Comparison of ENCODE assay signal across 19 cellular contexts in genomic region chr16:8565498-8565897, GRCh38. TPM values are rescaled to one million over a fixed set of nuclear protein-coding genes. Genes with fewer than 3 reads are reported as not detected.
A peak's percentile ranks its signal among the peaks of the same experiment; 100 is the strongest.
DNase-seq lines count a peak whose midpoint lies in the region; ATAC-seq, FAIRE-seq and TF ChIP-seq lines count a peak whose summit lies in the region.
"Had no signal": no experiment of that assay in that cellular context is flagged by ENCODE, and none has a peak within 500 bp of the region (broad histone marks: within the 10 kb centered on the region; RNA-seq: fewer than 3 reads in every experiment).

No MANE protein-coding gene starts in this region.

- H3K9me3 ChIP-seq in K562 (replicated peaks; ENCODE audit: control insufficient read depth, insufficient read depth, low read depth, low read length) = peaks cover 4% of the 10 kb centered on the region; the same call in 1 of the 2 replicates
- H3K9me3 ChIP-seq in neural progenitor cell (ENCODE audit: low read depth) = no peaks in the 10 kb centered on the region
- no peaks in the 10 kb centered on the region for H3K9me3 ChIP-seq in sigmoid colon
- H3K9me3 ChIP-seq: heart right ventricle had no signal

- H4K20me1 ChIP-seq in K562 (replicated peaks; ENCODE audit: control insufficient read depth, insufficient read depth, low read length) (no peaks in the 10 kb centered on the region), neural progenitor cell (ENCODE audit: low read depth) (no peaks in the 10 kb centered on the region)

- POLR2A ChIA-PET in K562 (lab: Yijun Ruan, JAX) = no interaction called here

- H3K4me1 ChIP-seq in K562 (replicated peaks in 1 of 2; ENCODE audit: control insufficient read depth in 2 of 2, insufficient read depth in 2 of 2, low read length in 2 of 2) (peaks cover 0 to 8% of the 10 kb centered on the region in 2 experiments; a peak in 2 of 5 replicates), neural progenitor cell (peaks cover under 1% of the 10 kb centered on the region), sigmoid colon (peaks cover 0 to 8% (median 0%) of the 10 kb centered on the region in 4 donors)

- no peaks in the 10 kb centered on the region for H3K36me3 Mint-ChIP-seq in neural progenitor cell
- H3K36me3 Mint-ChIP-seq: IgD-negative memory B cell had no signal

- H3K79me2 ChIP-seq in K562 (ENCODE audit: control insufficient read depth, insufficient read depth, low read length) (no peaks in the 10 kb centered on the region), neural progenitor cell (ENCODE audit: low read depth) (no peaks in the 10 kb centered on the region)

- H3K4me3 Mint-ChIP-seq in neural progenitor cell = no peak overlapping the region
- H3K4me3 Mint-ChIP-seq: central memory CD8-positive, alpha-beta T cell; IgD-negative memory B cell; neural crest cell had no signal

- intact Hi-C loops in K562 (cut with micrococcal nuclease) (loop anchor here (5.0 to 10.0 kb wide), 2 partner anchors 92 to 569 kb away; no protein-coding TSS in a partner anchor), sigmoid colon (cut with DNase I) (loop anchor here (5.0 kb wide), 2 partner anchors 232 to 442 kb away; partner anchors contain the start of genes PMM2 and TMEM186)

- H3K4me3 ChIP-seq in K562 (no peak overlapping the region), neural progenitor cell (no peak overlapping the region), sigmoid colon (no peak overlapping the region)
- H3K4me3 ChIP-seq: heart right ventricle had no signal

- no peak overlapping the region for H2AFZ ChIP-seq in K562 (ENCODE audit: low read depth, low read length)
- H2AFZ ChIP-seq in neural progenitor cell (replicated peaks) = no peak overlapping the region

- H3K4me1 Mint-ChIP-seq in neural progenitor cell = peaks cover 17% of the 10 kb centered on the region
- H3K4me1 Mint-ChIP-seq: central memory CD8-positive, alpha-beta T cell had no signal

- no TSS peak for BruUV-seq in K562 (replicated peaks; lab: Mats Ljungman, UMichigan)

- ATAC-seq in K562 (peak; percentile 47), left lobe of liver (no peak)
- ATAC-seq: heart right ventricle had no signal

- no peaks in the 10 kb centered on the region for H3K9me1 ChIP-seq in K562 (ENCODE audit: control insufficient read depth, insufficient read depth, low read length)

- peaks cover 3% of the 10 kb centered on the region for H3K9me3 Mint-ChIP-seq in neural progenitor cell
- H3K9me3 Mint-ChIP-seq: central memory CD8-positive, alpha-beta T cell; neural crest cell had no signal

- TF ChIP-seq POLR2A in K562 (conservative IDR thresholded peaks at IDR 0.05) = no peak
- no peak for TF ChIP-seq POLR2A in sigmoid colon (IDR thresholded peaks at IDR 0.05)

- DNase-seq in NCI-H2227 (lab: John Stamatoyannopoulos, UW; ENCODE audit: unreplicated experiment) = peak; percentile 25
- DNase-seq in NCI-H2227 treated with DMSO at 0.1 percent for 48 hours (lab: John Stamatoyannopoulos, UW) = no peak
- DNase-seq in NCI-H146 (lab: John Stamatoyannopoulos, UW) = peak; percentile 60
- no peak for DNase-seq in K562 (ENCODE audit: extremely low read depth in 1 of 4, low spot score in 3 of 4)
- peak; percentile 22 for DNase-seq in neural progenitor cell (ENCODE audit: low spot score)
- no peak for DNase-seq in left lobe of liver (ENCODE audit: low spot score)
- DNase-seq in NCI-H1105 (lab: John Stamatoyannopoulos, UW) = no peak
- DNase-seq in sigmoid colon = no peak
- DNase-seq: activated CD4-positive, CD25-positive, alpha-beta regulatory T cell treated with anti-CD3 and anti-CD28 coated beads, Interleukin-2, amount 50 U/mL, for 72 hours; activated effector memory CD4-positive, alpha-beta T cell treated with Interleukin-2 at 50 U/mL for 16 hours; amygdala; effector CD8-positive, alpha-beta T cell; heart right ventricle; T-helper 2 cell had no signal

- TF ChIP-seq CTCF in K562 (IDR thresholded peaks at IDR 0.05 in 2 of 3, conservative IDR thresholded peaks at IDR 0.05 in 1 of 3; ENCODE audit: insufficient read depth in 2 of 3, low read depth in 1 of 3, low read length in 3 of 3) = no peak
- TF ChIP-seq CTCF in neural progenitor cell (IDR thresholded peaks at IDR 0.05) = no peak
- TF ChIP-seq CTCF in sigmoid colon (IDR thresholded peaks at IDR 0.05) = no peak

- CTCF ChIA-PET in K562 (lab: Yijun Ruan, JAX; ENCODE audit: low intra/inter-chr PET ratio) = no interaction called here

- no peak overlapping the region for H3K9ac ChIP-seq in K562 (ENCODE audit: insufficient read depth in 1 of 2, low read depth in 2 of 2, low read length in 2 of 2)
- no peak overlapping the region for H3K9ac ChIP-seq in neural progenitor cell

- TF ChIP-seq RAD21 in K562 (CRISPR knock-in tag; conservative IDR thresholded peaks at IDR 0.05 in 1 of 2, IDR thresholded peaks at IDR 0.05 in 1 of 2) = no peak

- no peak overlapping the region for H3K27ac Mint-ChIP-seq in neural progenitor cell
- H3K27ac Mint-ChIP-seq: IgD-negative memory B cell had no signal

- in situ Hi-C loops in K562 (cut with MboI) = loop anchor here (5.0 to 25.0 kb wide), 2 partner anchors 317 to 1597 kb away; partner anchors contain the start of gene LITAFD

- H3K4me2 ChIP-seq in K562 (ENCODE audit: insufficient read depth, low read length) (no peak overlapping the region), neural progenitor cell (no peak overlapping the region)

- no peak for FAIRE-seq in K562 (lab: Jason Lieb, UNC)
- FAIRE-seq: urothelium cell line had no signal

- WGBS in K562 (ENCODE audit: insufficient coverage, low coverage, missing lambda C conversion rate) = 1% methylated on average over 9 of the region's 10 CpGs
- 8 to 12% methylated on average over 10 of the region's 10 CpGs for WGBS in sigmoid colon, 2 donors

- peaks cover 15% of the 10 kb centered on the region for H3K27me3 Mint-ChIP-seq in neural progenitor cell (ENCODE audit: insufficient read depth, low read depth)
- H3K27me3 Mint-ChIP-seq: central memory CD8-positive, alpha-beta T cell had no signal

- peaks cover 49% of the 10 kb centered on the region for H3F3A ChIP-seq in neural progenitor cell (ENCODE audit: low read depth)

- no peak for TF ChIP-seq EP300 in K562 (IDR thresholded peaks at IDR 0.05; ENCODE audit: low read length)
- TF ChIP-seq EP300 in sigmoid colon (IDR thresholded peaks at IDR 0.05) = no peak

- H3K27me3 ChIP-seq in K562 (ENCODE audit: control insufficient read depth in 2 of 2, insufficient read depth in 2 of 2, low read length in 2 of 2) (peaks cover 7 to 17% of the 10 kb centered on the region in 2 experiments; a peak in 3 of 5 replicates), neural progenitor cell (peaks cover 9% of the 10 kb centered on the region), sigmoid colon (peaks cover 0 to 15% (median 13%) of the 10 kb centered on the region in 3 donors)

- H3K27ac ChIP-seq in K562 (ENCODE audit: extremely low read depth, low read depth, low read length) (no peak overlapping the region), neural progenitor cell (no peak overlapping the region), sigmoid colon (no peak overlapping the region)
- H3K27ac ChIP-seq: heart right ventricle had no signal

- H3K36me3 ChIP-seq in K562 (ENCODE audit: control insufficient read depth, insufficient read depth, low read length) (no peaks in the 10 kb centered on the region), neural progenitor cell (no peaks in the 10 kb centered on the region), sigmoid colon (no peaks in the 10 kb centered on the region)
- H3K36me3 ChIP-seq: heart right ventricle had no signal

RNA-seq across cellular contexts. Expression of gene TMEM114, which starts 24.8 kb away (rescaled TPM):
- not detected in 2 replicates for total RNA-seq in K562 (2011; cell fraction: chromatin; rRNA removed; ENCODE audit: low replicate concordance)
- not detected in 2 replicates for total RNA-seq in K562 (2011; cell fraction: nucleolus; rRNA removed)
- not detected in 2 replicates for total RNA-seq in K562 (2011; cell fraction: nucleoplasm; rRNA removed)
- total RNA-seq in K562 (2014; rRNA removed) = not detected in 2 replicates
- not detected in 2 replicates for total RNA-seq in K562 (2014; rRNA removed; fragmentation: Illumina TruSeq; extraction: Trizol)
- not detected in 2 replicates for total RNA-seq in K562 (2015; rRNA removed; fragmentation: Illumina TruSeq; extraction: Trizol)
- total RNA-seq in K562 (2021) = not detected in 2 replicates
- not detected in 2 replicates for polyA plus RNA-seq in K562 (2011; rRNA removed)
- polyA plus RNA-seq in K562 (2011; cell fraction: cytosol; rRNA removed) = not detected in 2 replicates
- not detected in 2 replicates for polyA plus RNA-seq in K562 (2011; cell fraction: nucleus; rRNA removed)
- polyA plus RNA-seq in K562 (2012) = not detected in 2 replicates
- not detected in 2 replicates for polyA plus RNA-seq in K562 (2014; fragmentation: Illumina TruSeq; extraction: Trizol)
- polyA plus RNA-seq in K562 (2014; fragmentation: Nextera tagmentation; extraction: Ambion mirVana) = not detected
- polyA plus RNA-seq in K562 (2014; rRNA removed) = not detected in 2 replicates
- not detected in 2 replicates for polyA minus RNA-seq in K562 (2011; rRNA and poly(A)+ RNA removed)
- polyA minus RNA-seq in K562 (2011; cell fraction: cytosol; rRNA and poly(A)+ RNA removed) = not detected in 2 replicates
- not detected in 2 replicates for polyA minus RNA-seq in K562 (2011; cell fraction: nucleus; rRNA and poly(A)+ RNA removed)
- total RNA-seq in neural progenitor cell (ENCODE audit: low replicate concordance) = 1.3 TPM in 1 of 2 replicates, not detected in the other
- total RNA-seq in left lobe of liver = not detected
- not detected for total RNA-seq in sigmoid colon
- polyA plus RNA-seq in sigmoid colon = not detected
- total RNA-seq: kidney epithelial cell, neural crest cell had no signal
- polyA plus RNA-seq: heart right ventricle, IgD-negative memory B cell had no signal

RNA-seq across cellular contexts. Expression of gene METTL22, which starts 56.0 kb away (rescaled TPM):
- total RNA-seq in K562 (2011; cell fraction: chromatin; rRNA removed; ENCODE audit: low replicate concordance) = 203 and 313 TPM in 2 replicates
- 169 and 173 TPM in 2 replicates for total RNA-seq in K562 (2011; cell fraction: nucleolus; rRNA removed)
- 165 and 179 TPM in 2 replicates for total RNA-seq in K562 (2011; cell fraction: nucleoplasm; rRNA removed)
- total RNA-seq in K562 (2014; rRNA removed) (12.6 and 20.0 TPM in 2 replicates), K562 (2014; rRNA removed; fragmentation: Illumina TruSeq; extraction: Trizol) (11.5 and 14.7 TPM in 2 replicates), K562 (2015; rRNA removed; fragmentation: Illumina TruSeq; extraction: Trizol) (16.5 and 18.5 TPM in 2 replicates), K562 (2021) (20.6 and 26.3 TPM in 2 replicates), neural progenitor cell (ENCODE audit: low replicate concordance) (41.1 and 54.8 TPM in 2 replicates), left lobe of liver (14.9 TPM), sigmoid colon (10 to 100 TPM; 25.3 to 55.1 (median 35.1) TPM)
- polyA plus RNA-seq in K562 (2011; rRNA removed) (33.2 and 45.8 TPM in 2 replicates), K562 (2014; fragmentation: Illumina TruSeq; extraction: Trizol) (21.2 and 22.6 TPM in 2 replicates), K562 (2014; fragmentation: Nextera tagmentation; extraction: Ambion mirVana) (10 to 100 TPM in 1 of 2 experiments, 1 to 10 TPM in 1; 6.9 to 12.1 TPM), K562 (2014; rRNA removed) (26.0 and 28.8 TPM in 2 replicates), sigmoid colon (10 to 100 TPM in 2 of 3 donors, 1 to 10 TPM in 1; 8.6 to 17.2 (median 11.4) TPM)
- 36.0 and 51.2 TPM in 2 replicates for polyA plus RNA-seq in K562 (2011; cell fraction: cytosol; rRNA removed)
- 219 and 305 TPM in 2 replicates for polyA plus RNA-seq in K562 (2011; cell fraction: nucleus; rRNA removed)
- polyA plus RNA-seq in K562 (2012) = 14.2 and 22.5 TPM in 2 replicates
- polyA minus RNA-seq in K562 (2011; rRNA and poly(A)+ RNA removed) = 49.2 and 53.8 TPM in 2 replicates
- 26.8 and 31.0 TPM in 2 replicates for polyA minus RNA-seq in K562 (2011; cell fraction: cytosol; rRNA and poly(A)+ RNA removed)
- polyA minus RNA-seq in K562 (2011; cell fraction: nucleus; rRNA and poly(A)+ RNA removed) = 59.0 and 95.2 TPM in 2 replicates

Comparison
In these comparisons a context has a peak if more than half of its experiments do, and no peak if none do; other contexts are left out.
1. DNase-seq: peak in NCI-H2227 (single experiment), NCI-H146 (single experiment) and neural progenitor cell (single experiment); none in NCI-H2227 treated with DMSO at 0.1 percent for 48 hours (single experiment), K562 (0 of 4), left lobe of liver (single experiment), NCI-H1105 (single experiment) and sigmoid colon (single experiment).